In genomic region chr1:151192047-151192446, GRCh38 we compare ENCODE assay signal across 28 cellular contexts. TPM values are rescaled to one million over a fixed set of nuclear protein-coding genes. Genes with fewer than 3 reads are reported as not detected.
"Had no signal": no experiment of that assay in that cellular context is flagged by ENCODE, and none has a peak within 500 bp of the region (broad histone marks: within the 10 kb centered on the region; RNA-seq: fewer than 3 reads in every experiment).

No MANE protein-coding gene starts in this region.

- H3K4me3 Mint-ChIP-seq: activated B cell treated with CpG ODN at 0.5 μM for 24 hours; activated CD4-positive, alpha-beta T cell treated with anti-CD3 and anti-CD28 coated beads, Interleukin-2, amount 10 ng/mL, durations not matched to agents 24 days and 14 days; activated CD8-positive, alpha-beta memory T cell treated with anti-CD3 and anti-CD28 coated beads, Interleukin-2, amount 10 ng/mL, durations not matched to agents 7 days and 5 days; activated T-cell treated with anti-CD3 and anti-CD28 coated beads, Interleukin-2, amount 50 U/mL, for 4 hours; T-helper 1 cell treated with Interleukin-12 subunit alpha and Interleukin-12 subunit beta and Interleukin-4 antibody, amounts not matched to agents 30 μg/mL and 1 μg/mL, for 36 hours had no signal

- H3K36me3 ChIP-seq: ascending aorta, cardiac muscle cell, SJSA1 had no signal

- H3K27ac Mint-ChIP-seq: activated B cell treated with CpG ODN at 0.5 μM for 24 hours; activated CD4-positive, alpha-beta T cell treated with anti-CD3 and anti-CD28 coated beads, Interleukin-2, amount 10 ng/mL, durations not matched to agents 24 days and 14 days; activated CD8-positive, alpha-beta memory T cell treated with anti-CD3 and anti-CD28 coated beads, Interleukin-2, amount 10 ng/mL, durations not matched to agents 7 days and 5 days; brain; T-helper 1 cell treated with Interleukin-12 subunit alpha and Interleukin-12 subunit beta and Interleukin-4 antibody, amounts not matched to agents 30 μg/mL and 1 μg/mL, for 36 hours had no signal

- DNase-seq: activated B cell treated with CpG ODN at 0.5 μM for 24 hours; activated CD4-positive, alpha-beta T cell treated with anti-CD3 and anti-CD28 coated beads for 1 hour; activated CD4-positive, alpha-beta T cell treated with anti-CD3 and anti-CD28 coated beads, Interleukin-2, amount 10 ng/mL, durations not matched to agents 24 days and 14 days; activated CD4-positive, alpha-beta T cell treated with anti-CD3 and anti-CD28 coated beads, Interleukin-2, amount 50 U/mL, for 48 hours; activated CD8-positive, alpha-beta memory T cell treated with anti-CD3 and anti-CD28 coated beads, Interleukin-2, amount 10 ng/mL, durations not matched to agents 7 days and 5 days; activated gamma-delta T cell treated with Interleukin-2 at 50 U/mL for 16 hours; activated naive CD4-positive, alpha-beta T cell treated with anti-CD3 and anti-CD28 coated beads, Interleukin-2, amount 50 U/mL, for 16 hours; activated T-cell treated with anti-CD3 and anti-CD28 coated beads, Interleukin-2, amount 50 U/mL, for 4 hours; Kasumi-1; KBM-7; NCI-H1105 treated with DMSO at 0.1 percent for 48 hours; NCI-H1436 treated with DMSO at 0.1 percent for 48 hours; NCI-H187; NCI-H2081; NCI-H510A treated with DMSO at 0.1 percent for 48 hours; NCI-H69; NK-92 treated with Interleukin-12 subunit alpha and Interleukin-12 subunit beta, amount 100 ng/mL, for 24 hours; OCI-M1; SHP77; SW 1271; T-helper 9 cell had no signal

- H3K4me3 ChIP-seq: ascending aorta, cardiac muscle cell, SJSA1 had no signal

- H3K9me3 Mint-ChIP-seq: activated B cell treated with CpG ODN at 0.5 μM for 24 hours; activated CD4-positive, alpha-beta T cell treated with anti-CD3 and anti-CD28 coated beads, Interleukin-2, amount 10 ng/mL, durations not matched to agents 24 days and 14 days; activated T-cell treated with anti-CD3 and anti-CD28 coated beads, Interleukin-2, amount 50 U/mL, for 4 hours; brain; T-helper 1 cell treated with Interleukin-12 subunit alpha and Interleukin-12 subunit beta and Interleukin-4 antibody, amounts not matched to agents 30 μg/mL and 1 μg/mL, for 36 hours had no signal

- H3K27ac ChIP-seq: ascending aorta, cardiac muscle cell, SJSA1 had no signal

- ATAC-seq: activated CD8-positive, alpha-beta memory T cell treated with anti-CD3 and anti-CD28 coated beads, Interleukin-2, amount 10 ng/mL, durations not matched to agents 7 days and 5 days; activated T-cell treated with anti-CD3 and anti-CD28 coated beads, Interleukin-2, amount 50 U/mL, for 4 hours; Panc1; SK-N-SH treated with all-trans-retinoic acid at 6 μM for 48 hours had no signal

- H3K27me3 ChIP-seq: ascending aorta, cardiac muscle cell, SJSA1 had no signal

- H3K9me3 ChIP-seq: ascending aorta, SJSA1 had no signal

- H3K27me3 Mint-ChIP-seq: activated B cell treated with CpG ODN at 0.5 μM for 24 hours had no signal

RNA-seq across cellular contexts. Expression of gene TMOD4, which starts 16.3 kb away (rescaled TPM):
- total RNA-seq: ascending aorta had no signal
- polyA plus RNA-seq: cardiac muscle cell had no signal
